Comparison of ENCODE assay signal across 1 cellular context in genomic region chr19:44499962-44500949, GRCh38.
A peak's percentile ranks its signal among the peaks of the same experiment; 100 is the strongest.
TF ChIP-seq lines count a peak whose summit lies in the region.

Gene ZNF180 (minus strand): TSS chr19:44500522. CDS start chr19:44497334, 3,188 bp downstream.

TF ChIP-seq in HepG2, 621 proteins besides CTCF, POLR2A, EP300 and RAD21 (continued from another document and continues in another):
- peak; percentile 58; the same call in 1 of the 2 replicates for TF ChIP-seq MEIS2 (CRISPR knock-in tag; IDR thresholded peaks at IDR 0.05)
- no peak for TF ChIP-seq TRAFD1 (CRISPR knock-in tag; IDR thresholded peaks at IDR 0.05; ENCODE audit: borderline replicate concordance)
- no peak for TF ChIP-seq ZNF850 (CRISPR knock-in tag; conservative IDR thresholded peaks at IDR 0.05)
- peak; percentile 91 for TF ChIP-seq PCBP1 (IDR thresholded peaks at IDR 0.05; ENCODE audit: borderline replicate concordance, low read depth, low read length)
- TF ChIP-seq ZNF331 (CRISPR knock-in tag; IDR thresholded peaks at IDR 0.05), result peak; percentile 87
- no peak for TF ChIP-seq POLR2AphosphoS2 (IDR thresholded peaks at IDR 0.05; ENCODE audit: low read depth, low read length)
- TF ChIP-seq ZNF562 (CRISPR knock-in tag; IDR thresholded peaks at IDR 0.05; ENCODE audit: borderline replicate concordance), result no peak
- no peak for TF ChIP-seq HIC2 (CRISPR knock-in tag; IDR thresholded peaks at IDR 0.05; ENCODE audit: low read depth)
- no peak for TF ChIP-seq PLRG1 (conservative IDR thresholded peaks at IDR 0.05)
- TF ChIP-seq REXO4 (CRISPR knock-in tag; IDR thresholded peaks at IDR 0.05; ENCODE audit: borderline replicate concordance), result no peak
- peak; percentile 80 for TF ChIP-seq POLR2AphosphoS5 (IDR thresholded peaks at IDR 0.05; ENCODE audit: low read depth, low read length)
- peak; percentile 66 for TF ChIP-seq ZBTB43 (CRISPR knock-in tag; conservative IDR thresholded peaks at IDR 0.05)
- TF ChIP-seq IKZF4 (CRISPR knock-in tag; IDR thresholded peaks at IDR 0.05; ENCODE audit: borderline replicate concordance, low read depth, not compliant biosample characterization), result peak; percentile 74
- TF ChIP-seq HOXA5 (CRISPR knock-in tag; IDR thresholded peaks at IDR 0.05), result peak; percentile 96
- no peak; the same call in 1 of the 2 replicates for TF ChIP-seq ZNF567 (CRISPR knock-in tag; IDR thresholded peaks at IDR 0.05; ENCODE audit: borderline replicate concordance)
- TF ChIP-seq PATZ1 (CRISPR knock-in tag; IDR thresholded peaks at IDR 0.05), result peak; percentile 92
- TF ChIP-seq HNF1A (IDR thresholded peaks at IDR 0.05; ENCODE audit: low read depth), result no peak
- no peak; the same call in 1 of the 2 replicates for TF ChIP-seq HNF1A (CRISPR knock-in tag; IDR thresholded peaks at IDR 0.05; ENCODE audit: borderline replicate concordance)
- peak; percentile 51; the same call in 1 of the 2 replicates for TF ChIP-seq HDAC2 (CRISPR knock-in tag; IDR thresholded peaks at IDR 0.05)
- TF ChIP-seq REL (CRISPR knock-in tag; conservative IDR thresholded peaks at IDR 0.05), result 0 out of 2 replicates have a peak, but pooled peaks have one; percentile 29
- no peak for TF ChIP-seq ZNF558 (CRISPR knock-in tag; IDR thresholded peaks at IDR 0.05; ENCODE audit: borderline replicate concordance)
- TF ChIP-seq SETDB1 (CRISPR knock-in tag; IDR thresholded peaks at IDR 0.05; ENCODE audit: borderline replicate concordance), result no peak
- TF ChIP-seq STAT6 (CRISPR knock-in tag; IDR thresholded peaks at IDR 0.05; ENCODE audit: borderline replicate concordance), result no peak; the same call in 1 of the 2 replicates
- TF ChIP-seq ZC3H13 (CRISPR knock-in tag; IDR thresholded peaks at IDR 0.05), result peak; percentile 94; the same call in 1 of the 2 replicates
- TF ChIP-seq UBTF (CRISPR knock-in tag; IDR thresholded peaks at IDR 0.05), result peak; percentile 77
- 0 out of 2 replicates have a peak, but pooled peaks have one; percentile 23 for TF ChIP-seq TBX3 (IDR thresholded peaks at IDR 0.05; ENCODE audit: borderline replicate concordance)
- TF ChIP-seq ZNF773 (CRISPR knock-in tag; IDR thresholded peaks at IDR 0.05; ENCODE audit: borderline replicate concordance), result peak; percentile 18; the same call in 1 of the 2 replicates
- TF ChIP-seq NCOA2 (CRISPR knock-in tag; IDR thresholded peaks at IDR 0.05), result peak; percentile 58; the same call in 1 of the 2 replicates
- peak; percentile 97 for TF ChIP-seq ZGPAT (CRISPR knock-in tag; IDR thresholded peaks at IDR 0.05)
- no peak for TF ChIP-seq ZNF343 (CRISPR knock-in tag; IDR thresholded peaks at IDR 0.05)
- TF ChIP-seq MED1 (CRISPR knock-in tag; IDR thresholded peaks at IDR 0.05), result peak; percentile 43
- peak; percentile 89 for TF ChIP-seq MAZ (IDR thresholded peaks at IDR 0.05; ENCODE audit: borderline replicate concordance, low read depth, low read length)
- TF ChIP-seq MAZ (CRISPR knock-in tag; IDR thresholded peaks at IDR 0.05; ENCODE audit: low read depth), result peak; percentile 94
- TF ChIP-seq THRA (CRISPR knock-in tag; IDR thresholded peaks at IDR 0.05; ENCODE audit: borderline replicate concordance), result no peak
- TF ChIP-seq NPAS2 (CRISPR knock-in tag; IDR thresholded peaks at IDR 0.05; ENCODE audit: borderline replicate concordance), result no peak
